ENCODE assay signal across 23 cellular contexts in the genomic region with DNA sequence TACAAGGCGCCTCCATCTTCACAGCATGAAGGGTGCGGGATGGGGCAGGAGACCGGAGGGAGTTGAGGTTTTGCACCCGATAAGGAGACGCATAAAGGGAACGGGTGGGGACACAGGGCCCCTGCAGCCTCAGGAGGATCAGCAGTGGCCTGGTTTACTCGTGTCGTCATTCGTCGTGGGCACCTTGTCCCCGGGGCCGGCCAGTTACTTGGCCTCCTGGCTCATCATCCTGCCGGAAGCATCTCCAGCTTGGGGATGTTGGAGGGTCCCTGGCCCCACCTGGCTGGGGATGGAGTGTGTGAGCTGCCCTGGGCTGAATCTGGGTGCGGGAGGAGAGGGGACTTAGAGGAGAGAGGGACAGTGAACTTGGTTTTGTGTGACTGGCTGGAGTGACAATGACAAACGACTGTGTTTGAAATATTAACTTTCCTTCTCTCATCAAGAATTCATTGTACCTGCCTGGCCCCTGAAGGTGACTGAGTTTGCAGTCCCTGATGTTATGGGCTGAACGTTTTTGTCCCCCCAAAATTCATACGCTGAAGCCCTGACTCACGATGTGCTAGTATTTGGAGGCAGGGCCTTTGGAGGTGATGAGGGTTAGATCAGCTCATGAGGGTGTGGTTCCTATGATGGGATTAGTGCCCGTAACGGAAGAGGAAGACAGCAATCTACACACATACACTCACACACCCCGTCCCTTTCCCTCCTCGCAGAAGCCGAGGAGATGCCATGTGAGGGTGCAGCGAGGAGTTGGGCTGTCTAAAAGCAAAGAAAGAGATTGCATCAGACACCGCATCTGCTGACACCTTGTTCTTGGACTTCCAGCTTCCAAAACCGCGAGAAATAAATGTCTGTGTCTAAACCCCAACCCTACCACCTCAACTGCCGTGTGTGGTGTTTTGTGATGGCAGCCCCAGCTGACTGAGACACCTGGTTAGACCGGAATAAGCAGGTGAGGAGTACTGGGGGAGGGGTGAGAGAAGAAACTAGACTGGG.
"Had no signal": no experiment of that assay in that cellular context is flagged by ENCODE, and none has a peak within 500 bp of the region (broad histone marks: within the 10 kb centered on the region; RNA-seq: fewer than 3 reads in every experiment).

No MANE protein-coding gene starts in this region.

- H3K9me3 ChIP-seq: gastrocnemius medialis, tibial nerve had no signal

- H3K27ac ChIP-seq: dorsolateral prefrontal cortex, epithelial cell of prostate, gastrocnemius medialis, tibial nerve had no signal

- H3K27ac Mint-ChIP-seq: activated CD4-positive, alpha-beta T cell treated with anti-CD3 and anti-CD28 coated beads for 36 hours; activated naive CD4-positive, alpha-beta T cell treated with anti-CD3 and anti-CD28 coated beads, Interleukin-2, amount 10 ng/mL, durations not matched to agents 7 days and 5 days; activated naive CD8-positive, alpha-beta T cell treated with anti-CD3 and anti-CD28 coated beads, Interleukin-2, amount 50 U/mL, for 24 hours; brain; nephron progenitor cell had no signal

- ATAC-seq: activated CD4-positive, alpha-beta T cell treated with anti-CD3 and anti-CD28 coated beads for 36 hours; activated naive CD8-positive, alpha-beta T cell treated with anti-CD3 and anti-CD28 coated beads, Interleukin-2, amount 50 U/mL, for 24 hours; gastrocnemius medialis; left lobe of liver; stimulated activated naive CD8-positive, alpha-beta T cell treated with anti-CD3 and anti-CD28 coated beads, Interleukin-15, Interleukin-2, amounts not matched to agents 100 U/mL and 50 U/mL, for 24 hours had no signal

- H3K36me3 ChIP-seq: gastrocnemius medialis, tibial nerve had no signal

- H3K4me1 Mint-ChIP-seq: activated naive CD4-positive, alpha-beta T cell treated with anti-CD3 and anti-CD28 coated beads, Interleukin-2, amount 10 ng/mL, durations not matched to agents 7 days and 5 days; activated naive CD8-positive, alpha-beta T cell treated with anti-CD3 and anti-CD28 coated beads, Interleukin-2, amount 50 U/mL, for 24 hours; nephron progenitor cell had no signal

- DNase-seq: activated CD4-positive, alpha-beta T cell treated with anti-CD3 and anti-CD28 coated beads for 36 hours; activated CD4-positive, alpha-beta T cell treated with anti-CD3 and anti-CD28 coated beads, Interleukin-2, amount 50 U/mL, for 48 hours; activated effector memory CD4-positive, alpha-beta T cell treated with Interleukin-2 at 50 U/mL for 16 hours; activated naive CD4-positive, alpha-beta T cell treated with anti-CD3 and anti-CD28 coated beads, Interleukin-2, amount 10 ng/mL, durations not matched to agents 7 days and 5 days; activated naive CD8-positive, alpha-beta T cell treated with anti-CD3 and anti-CD28 coated beads, Interleukin-2, amount 50 U/mL, for 24 hours; activated T-cell treated with anti-CD3 and anti-CD28 coated beads, Interleukin-2, amount 50 U/mL, for 1 hour; anterior cingulate cortex; caudate nucleus; dorsolateral prefrontal cortex; gastrocnemius medialis; head of caudate nucleus; kidney; midbrain; nephron progenitor cell; occipital lobe; stimulated activated CD4-positive, alpha-beta T cell treated with anti-CD3 and anti-CD28 coated beads, Interleukin-2, amount 100 ng/mL, for 24 hours; stimulated activated naive CD8-positive, alpha-beta T cell treated with anti-CD3 and anti-CD28 coated beads, Interleukin-15, Interleukin-2, amounts not matched to agents 100 U/mL and 50 U/mL, for 24 hours; substantia nigra; T-helper 2 cell had no signal

- H3K36me3 Mint-ChIP-seq: activated naive CD4-positive, alpha-beta T cell treated with anti-CD3 and anti-CD28 coated beads, Interleukin-2, amount 10 ng/mL, durations not matched to agents 7 days and 5 days; brain had no signal

- H3K4me3 ChIP-seq: dorsolateral prefrontal cortex, gastrocnemius medialis, tibial nerve had no signal

- H3K9me3 Mint-ChIP-seq: activated naive CD4-positive, alpha-beta T cell treated with anti-CD3 and anti-CD28 coated beads, Interleukin-2, amount 10 ng/mL, durations not matched to agents 7 days and 5 days; activated naive CD8-positive, alpha-beta T cell treated with anti-CD3 and anti-CD28 coated beads, Interleukin-2, amount 50 U/mL, for 24 hours had no signal

- H3K4me3 Mint-ChIP-seq: activated CD4-positive, alpha-beta T cell treated with anti-CD3 and anti-CD28 coated beads for 36 hours; activated naive CD4-positive, alpha-beta T cell treated with anti-CD3 and anti-CD28 coated beads, Interleukin-2, amount 10 ng/mL, durations not matched to agents 7 days and 5 days; activated naive CD8-positive, alpha-beta T cell treated with anti-CD3 and anti-CD28 coated beads, Interleukin-2, amount 50 U/mL, for 24 hours; brain; nephron progenitor cell had no signal
